In genomic region chr11:106925245-106925644, GRCh38 we compare ENCODE assay signal across 17 cellular contexts.
"Had no signal": no experiment of that assay in that cellular context is flagged by ENCODE, and none has a peak within 500 bp of the region (broad histone marks: within the 10 kb centered on the region; RNA-seq: fewer than 3 reads in every experiment).

No MANE protein-coding gene starts in this region.

- H3K27me3 ChIP-seq: colonic mucosa, suprapubic skin, upper lobe of left lung had no signal

- H3K4me3 ChIP-seq: colonic mucosa, psoas muscle, suprapubic skin, upper lobe of left lung had no signal

- H3K4me1 ChIP-seq: colonic mucosa, psoas muscle, suprapubic skin, upper lobe of left lung had no signal

- H3K9me3 Mint-ChIP-seq: activated naive CD8-positive, alpha-beta T cell treated with anti-CD3 and anti-CD28 coated beads, Interleukin-2, amount 10 ng/mL, durations not matched to agents 7 days and 5 days had no signal

- H3K4me1 Mint-ChIP-seq: activated CD4-positive, alpha-beta memory T cell treated with anti-CD3 and anti-CD28 coated beads, Interleukin-2, amount 10 ng/mL, durations not matched to agents 7 days and 5 days; activated CD4-positive, alpha-beta T cell treated with anti-CD3 and anti-CD28 coated beads for 36 hours; activated naive CD8-positive, alpha-beta T cell treated with anti-CD3 and anti-CD28 coated beads, Interleukin-2, amount 10 ng/mL, durations not matched to agents 7 days and 5 days had no signal

- H3K27me3 Mint-ChIP-seq: activated CD4-positive, alpha-beta memory T cell treated with anti-CD3 and anti-CD28 coated beads, Interleukin-2, amount 10 ng/mL, durations not matched to agents 7 days and 5 days; activated CD4-positive, alpha-beta T cell treated with anti-CD3 and anti-CD28 coated beads for 36 hours; activated naive CD8-positive, alpha-beta T cell treated with anti-CD3 and anti-CD28 coated beads, Interleukin-2, amount 10 ng/mL, durations not matched to agents 7 days and 5 days; natural killer cell treated with Interleukin-12 subunit alpha and Interleukin-12 subunit beta and Interleukin-15 and Interleukin-18, amount 100 ng/mL, for 72 hours had no signal

- H3K9me3 ChIP-seq: colonic mucosa, psoas muscle, suprapubic skin, upper lobe of left lung had no signal

- H3K27ac ChIP-seq: colonic mucosa, psoas muscle, suprapubic skin, upper lobe of left lung, VCaP had no signal

- H3K36me3 ChIP-seq: colonic mucosa, suprapubic skin, upper lobe of left lung had no signal

- H3K4me3 Mint-ChIP-seq: activated CD4-positive, alpha-beta memory T cell treated with anti-CD3 and anti-CD28 coated beads, Interleukin-2, amount 10 ng/mL, durations not matched to agents 7 days and 5 days; activated CD4-positive, alpha-beta T cell treated with anti-CD3 and anti-CD28 coated beads for 36 hours; activated naive CD8-positive, alpha-beta T cell treated with anti-CD3 and anti-CD28 coated beads, Interleukin-2, amount 10 ng/mL, durations not matched to agents 7 days and 5 days; natural killer cell treated with Interleukin-12 subunit alpha and Interleukin-12 subunit beta and Interleukin-15 and Interleukin-18, amount 100 ng/mL, for 72 hours had no signal

- DNase-seq: activated CD4-positive, alpha-beta memory T cell treated with anti-CD3 and anti-CD28 coated beads, Interleukin-2, amount 10 ng/mL, durations not matched to agents 7 days and 5 days; activated CD4-positive, alpha-beta T cell treated with anti-CD3 and anti-CD28 coated beads for 36 hours; activated naive CD8-positive, alpha-beta T cell treated with anti-CD3 and anti-CD28 coated beads, Interleukin-2, amount 10 ng/mL, durations not matched to agents 7 days and 5 days; caudate nucleus; colonic mucosa; effector CD4-positive, alpha-beta T cell; foreskin melanocyte; head of caudate nucleus; psoas muscle; stimulated activated CD4-positive, alpha-beta T cell treated with anti-CD3 and anti-CD28 coated beads, Interleukin-4, amount 100 ng/mL, for 1 hour; stimulated activated CD8-positive, alpha-beta memory T cell treated with anti-CD3 and anti-CD28 coated beads, Interleukin-4, amount 100 ng/mL, for 48 hours; stimulated activated naive CD8-positive, alpha-beta T cell treated with anti-CD3 and anti-CD28 coated beads, Interleukin-15, Interleukin-2, amounts not matched to agents 100 U/mL and 50 U/mL, for 24 hours; T-helper 1 cell; upper lobe of left lung had no signal

- H3K36me3 Mint-ChIP-seq: activated naive CD8-positive, alpha-beta T cell treated with anti-CD3 and anti-CD28 coated beads, Interleukin-2, amount 10 ng/mL, durations not matched to agents 7 days and 5 days had no signal

- H3K27ac Mint-ChIP-seq: activated CD4-positive, alpha-beta memory T cell treated with anti-CD3 and anti-CD28 coated beads, Interleukin-2, amount 10 ng/mL, durations not matched to agents 7 days and 5 days; activated CD4-positive, alpha-beta T cell treated with anti-CD3 and anti-CD28 coated beads for 36 hours; activated naive CD8-positive, alpha-beta T cell treated with anti-CD3 and anti-CD28 coated beads, Interleukin-2, amount 10 ng/mL, durations not matched to agents 7 days and 5 days; natural killer cell treated with Interleukin-12 subunit alpha and Interleukin-12 subunit beta and Interleukin-15 and Interleukin-18, amount 100 ng/mL, for 72 hours had no signal
